ENCODE assay signal across 24 cellular contexts in the genomic region with DNA sequence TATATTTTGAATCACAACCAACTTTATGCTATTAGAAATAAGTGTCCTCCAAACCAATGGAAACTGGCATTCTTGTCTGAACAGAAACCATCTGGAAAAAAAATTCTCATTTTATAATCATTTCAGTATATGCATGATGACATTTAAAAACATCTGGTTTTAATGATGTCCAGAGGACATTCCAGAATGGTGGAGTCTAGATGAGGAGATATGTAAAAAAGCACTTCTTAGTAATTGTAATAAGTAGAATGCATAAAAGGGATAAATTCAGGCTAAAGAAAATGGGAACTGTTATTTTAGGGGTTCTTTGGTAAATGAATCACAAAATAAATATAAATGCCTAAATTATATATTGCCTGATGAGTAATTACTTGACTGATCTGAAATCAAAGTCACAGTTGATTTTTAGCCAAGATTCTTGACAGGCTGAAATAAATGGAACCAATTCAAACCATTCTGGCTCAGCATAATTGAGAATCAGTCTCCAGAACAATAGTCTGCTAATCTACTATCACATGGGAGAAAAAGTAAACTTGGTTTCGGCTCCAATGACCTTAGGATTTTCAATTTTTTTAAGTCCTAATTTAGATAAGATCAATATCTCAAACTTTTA.
DNase-seq lines count a peak whose midpoint lies in the region; ATAC-seq and TF ChIP-seq lines count a peak whose summit lies in the region.
"Had no signal": no experiment of that assay in that cellular context is flagged by ENCODE, and none has a peak within 500 bp of the region (broad histone marks: within the 10 kb centered on the region; RNA-seq: fewer than 3 reads in every experiment).

No MANE protein-coding gene starts in this region.

- H3K36me3 Mint-ChIP-seq in HFFc6 (ENCODE audit: low read depth), result no peaks in the 10 kb centered on the region

- TF ChIP-seq CTCF in AG09319 (IDR thresholded peaks at IDR 0.05; ENCODE audit: low read depth, low read length) (no peak), HFFc6 (IDR thresholded peaks at IDR 0.05) (no peak)

- H3K4me3 Mint-ChIP-seq in HFFc6, result no peak overlapping the region
- H3K4me3 Mint-ChIP-seq: activated CD8-positive, alpha-beta T cell treated with anti-CD3 and anti-CD28 coated beads for 36 hours; activated naive CD4-positive, alpha-beta T cell treated with anti-CD3 and anti-CD28 coated beads for 36 hours; activated T-cell treated with anti-CD3 and anti-CD28 coated beads, Interleukin-2, amount 50 U/mL, for 24 hours; B cell; endodermal cell had no signal

- no peak overlapping the region for H3K27ac Mint-ChIP-seq in HFFc6
- H3K27ac Mint-ChIP-seq: activated CD8-positive, alpha-beta T cell treated with anti-CD3 and anti-CD28 coated beads for 36 hours; activated naive CD4-positive, alpha-beta T cell treated with anti-CD3 and anti-CD28 coated beads for 36 hours; activated T-cell treated with anti-CD3 and anti-CD28 coated beads, Interleukin-2, amount 50 U/mL, for 24 hours; B cell; endodermal cell had no signal

- peak; percentile 59 for DNase-seq in AG09319 (ENCODE audit: extremely low read depth, low read depth)
- DNase-seq in HFFc6, result peak; percentile 70
- DNase-seq in dedifferentiated amniotic fluid mesenchymal stem cell (ENCODE audit: extremely low spot score), result peak; percentile 88
- DNase-seq in medulla oblongata (ENCODE audit: extremely low spot score), result peak; percentile 19
- no peak for DNase-seq in substantia nigra (lab: John Stamatoyannopoulos, UW)
- no peak for DNase-seq in activated CD4-positive, alpha-beta T cell treated with anti-CD3 and anti-CD28 coated beads, Interleukin-2, amount 50 U/mL, for 4 hours
- no peak for DNase-seq in NCI-H345 (lab: John Stamatoyannopoulos, UW)
- DNase-seq: activated CD4-positive, CD25-positive, alpha-beta regulatory T cell; activated CD8-positive, alpha-beta T cell treated with anti-CD3 and anti-CD28 coated beads for 36 hours; activated naive CD4-positive, alpha-beta T cell treated with anti-CD3 and anti-CD28 coated beads for 36 hours; activated T-cell treated with anti-CD3 and anti-CD28 coated beads, Interleukin-2, amount 50 U/mL, for 24 hours; Calu3; endodermal cell; left lung; mucosa of descending colon; NCI-H146; spleen; stimulated activated CD8-positive, alpha-beta memory T cell treated with anti-CD3 and anti-CD28 coated beads, Interleukin-4, amount 100 ng/mL, for 48 hours; T-helper 9 cell; uterus had no signal

- H3K4me1 Mint-ChIP-seq in HFFc6 (ENCODE audit: low read depth), result peaks cover 38% of the 10 kb centered on the region
- H3K4me1 Mint-ChIP-seq: B cell had no signal

- no peaks in the 10 kb centered on the region for H3K27me3 Mint-ChIP-seq in HFFc6 (ENCODE audit: insufficient read depth)
- H3K27me3 Mint-ChIP-seq: activated CD8-positive, alpha-beta T cell treated with anti-CD3 and anti-CD28 coated beads for 36 hours; activated T-cell treated with anti-CD3 and anti-CD28 coated beads, Interleukin-2, amount 50 U/mL, for 24 hours; B cell had no signal

- no peak for ATAC-seq in HG03571 (IDR thresholded peaks at IDR 0.05; ENCODE audit: unreplicated experiment)
- ATAC-seq: activated CD8-positive, alpha-beta T cell treated with anti-CD3 and anti-CD28 coated beads for 36 hours; left lung; mucosa of descending colon; Panc1 had no signal

- H3K9me3 Mint-ChIP-seq in HFFc6, result no peaks in the 10 kb centered on the region
- H3K9me3 Mint-ChIP-seq: activated CD8-positive, alpha-beta T cell treated with anti-CD3 and anti-CD28 coated beads for 36 hours; endodermal cell had no signal

- H3K27ac ChIP-seq in substantia nigra (ENCODE audit: low read depth, low read length, poor library complexity, severe bottlenecking), result no peak overlapping the region
- H3K27ac ChIP-seq: left lung, neutrophil, spleen, uterus had no signal

Comparison
In these comparisons a context has a peak if more than half of its experiments do, and no peak if none do; other contexts are left out.
1. DNase-seq: peak in AG09319 (single experiment), HFFc6 (single experiment), dedifferentiated amniotic fluid mesenchymal stem cell (single experiment) and medulla oblongata (single experiment); none in substantia nigra (0 of 49), activated CD4-positive, alpha-beta T cell treated with anti-CD3 and anti-CD28 coated beads, Interleukin-2, amount 50 U/mL, for 4 hours (0 of 2) and NCI-H345 (single experiment).